In genomic region chr7:22049848-22050247, GRCh38 we compare ENCODE assay signal across 18 cellular contexts.
"Had no signal": no experiment of that assay in that cellular context is flagged by ENCODE, and none has a peak within 500 bp of the region (broad histone marks: within the 10 kb centered on the region; RNA-seq: fewer than 3 reads in every experiment).

No MANE protein-coding gene starts in this region.

- ATAC-seq: left colon; mucosa of descending colon; naive thymus-derived CD8-positive, alpha-beta T cell had no signal

- DNase-seq: cortex of kidney; effector CD8-positive, alpha-beta T cell; head of caudate nucleus; left colon; mucosa of descending colon; naive thymus-derived CD8-positive, alpha-beta T cell; ovary; sigmoid colon; small intestine; stimulated activated CD4-positive, alpha-beta T cell treated with anti-CD3 and anti-CD28 coated beads, Interleukin-12 subunit alpha, Interleukin-12 subunit beta, amount 100 ng/mL, for 4 hours; stimulated activated naive CD4-positive, alpha-beta T cell; stomach; upper lobe of left lung; uterus had no signal

- H3K79me2 ChIP-seq: hepatocyte had no signal

- H3K36me3 Mint-ChIP-seq: naive thymus-derived CD8-positive, alpha-beta T cell had no signal

- H2AFZ ChIP-seq: hepatocyte had no signal

- H3K4me3 ChIP-seq: dorsolateral prefrontal cortex, hepatocyte, mucosa of descending colon, ovary, right atrium auricular region, sigmoid colon, stomach, upper lobe of left lung, uterus had no signal

- H3K27ac ChIP-seq: dorsolateral prefrontal cortex, hepatocyte, ovary, right atrium auricular region, sigmoid colon, stomach, upper lobe of left lung, uterus had no signal

- H3K4me3 Mint-ChIP-seq: naive thymus-derived CD8-positive, alpha-beta T cell; neural crest cell had no signal

- H3K4me1 ChIP-seq: right atrium auricular region, sigmoid colon, stomach, upper lobe of left lung, uterus had no signal

- H3K4me1 Mint-ChIP-seq: naive thymus-derived CD8-positive, alpha-beta T cell had no signal

- H3K27me3 ChIP-seq: hepatocyte, ovary, right atrium auricular region, sigmoid colon, stomach, upper lobe of left lung, uterus had no signal

- H3K4me2 ChIP-seq: hepatocyte had no signal

- H3K9me3 ChIP-seq: mucosa of descending colon, ovary, right atrium auricular region, sigmoid colon, stomach, upper lobe of left lung, uterus had no signal

- H3K9me3 Mint-ChIP-seq: naive thymus-derived CD8-positive, alpha-beta T cell had no signal

- H3K36me3 ChIP-seq: ovary, right atrium auricular region, sigmoid colon, stomach, upper lobe of left lung, uterus had no signal
